1 cellular context compared by ENCODE assay signal in the genomic region with DNA sequence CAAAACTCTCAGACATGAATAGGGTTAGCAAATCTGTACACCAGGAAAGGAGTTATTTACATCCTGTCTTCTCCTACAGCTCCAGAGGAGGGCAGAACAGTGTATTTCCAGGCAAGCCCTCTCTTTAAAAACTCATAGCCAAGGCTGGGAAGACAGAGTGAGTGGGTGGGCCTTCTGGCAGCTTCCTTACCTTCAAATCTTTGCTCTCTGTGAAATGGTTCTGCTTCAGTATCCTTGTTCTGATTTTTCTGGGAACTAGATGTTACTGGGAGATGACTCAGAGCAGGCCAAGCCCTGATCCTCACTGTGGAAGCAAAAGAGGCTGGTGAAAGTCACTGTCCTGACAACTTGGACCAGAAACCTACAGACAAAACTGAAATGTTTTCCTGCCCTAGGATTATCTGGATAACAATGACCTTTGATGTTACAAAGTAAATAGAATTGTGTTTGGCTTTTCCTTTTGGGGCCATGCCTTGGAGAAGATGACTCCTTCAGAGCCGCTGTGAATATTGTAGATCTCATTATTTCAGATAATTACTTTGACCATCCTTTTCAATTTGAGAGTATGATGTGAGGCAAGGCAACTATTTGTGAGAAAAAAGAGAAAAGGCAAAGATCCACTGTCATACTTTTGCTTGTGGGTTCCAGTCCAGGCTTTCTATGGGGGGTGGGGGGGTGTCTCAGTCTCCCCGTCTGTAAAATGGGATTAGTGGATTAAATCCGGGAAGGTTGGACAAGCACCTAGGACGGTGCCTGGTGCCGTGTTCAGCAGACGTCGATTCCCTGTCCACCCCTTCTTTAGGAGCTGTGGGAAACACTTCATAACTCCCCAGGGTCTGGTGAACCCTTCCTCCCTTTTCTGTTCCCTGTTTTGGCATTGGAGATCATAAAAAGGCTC.
TF ChIP-seq lines count a peak whose summit lies in the region.

No MANE protein-coding gene starts in this region.

TF ChIP-seq in GM12878, 131 proteins besides CTCF, POLR2A, EP300 and RAD21:
- TF ChIP-seq ZNF207 (IDR thresholded peaks at IDR 0.05; ENCODE audit: borderline replicate concordance) = no peak
